17 cellular contexts compared by ENCODE assay signal in genomic region chr6:129632081-129632758, GRCh38.
"Had no signal": no experiment of that assay in that cellular context is flagged by ENCODE, and none has a peak within 500 bp of the region (broad histone marks: within the 10 kb centered on the region; RNA-seq: fewer than 3 reads in every experiment).

No MANE protein-coding gene starts in this region.

- ATAC-seq: activated CD8-positive, alpha-beta T cell treated with anti-CD3 and anti-CD28 coated beads for 36 hours; activated T-helper 17 cell treated with anti-CD3 and anti-CD28 coated beads, Interleukin-2, amount 50 U/mL, for 72 hours; left colon; lower lobe of right lung; stimulated activated naive B cell treated with anti-CD40 and anti-IgM and Interleukin-4, amounts not matched to agents 10 μg/mL and 1 μg/mL and 100 μg/mL, for 72 hours; upper lobe of right lung had no signal

- H3K4me3 Mint-ChIP-seq: activated CD8-positive, alpha-beta T cell treated with anti-CD3 and anti-CD28 coated beads for 36 hours; activated naive CD8-positive, alpha-beta T cell treated with anti-CD3 and anti-CD28 coated beads, Interleukin-2, amount 10 ng/mL, durations not matched to agents 7 days and 5 days; activated T-helper 17 cell treated with anti-CD3 and anti-CD28 coated beads, Interleukin-2, amount 50 U/mL, for 72 hours; nephron; stimulated activated naive B cell treated with anti-CD40 and anti-IgM and Interleukin-4, amounts not matched to agents 10 μg/mL and 1 μg/mL and 100 μg/mL, for 72 hours had no signal

- H3K27ac Mint-ChIP-seq: activated CD8-positive, alpha-beta T cell treated with anti-CD3 and anti-CD28 coated beads for 36 hours; activated naive CD8-positive, alpha-beta T cell treated with anti-CD3 and anti-CD28 coated beads, Interleukin-2, amount 10 ng/mL, durations not matched to agents 7 days and 5 days; activated T-helper 17 cell treated with anti-CD3 and anti-CD28 coated beads, Interleukin-2, amount 50 U/mL, for 72 hours; stimulated activated naive B cell treated with anti-CD40 and anti-IgM and Interleukin-4, amounts not matched to agents 10 μg/mL and 1 μg/mL and 100 μg/mL, for 72 hours had no signal

- H3K4me1 ChIP-seq: upper lobe of right lung had no signal

- H3K4me1 Mint-ChIP-seq: activated naive CD8-positive, alpha-beta T cell treated with anti-CD3 and anti-CD28 coated beads, Interleukin-2, amount 10 ng/mL, durations not matched to agents 7 days and 5 days; activated T-helper 17 cell treated with anti-CD3 and anti-CD28 coated beads, Interleukin-2, amount 50 U/mL, for 72 hours had no signal

- H3K27me3 ChIP-seq: upper lobe of right lung had no signal

- H3K27me3 Mint-ChIP-seq: activated CD8-positive, alpha-beta T cell treated with anti-CD3 and anti-CD28 coated beads for 36 hours; activated naive CD8-positive, alpha-beta T cell treated with anti-CD3 and anti-CD28 coated beads, Interleukin-2, amount 10 ng/mL, durations not matched to agents 7 days and 5 days; activated T-helper 17 cell treated with anti-CD3 and anti-CD28 coated beads, Interleukin-2, amount 50 U/mL, for 72 hours; stimulated activated naive B cell treated with anti-CD40 and anti-IgM and Interleukin-4, amounts not matched to agents 10 μg/mL and 1 μg/mL and 100 μg/mL, for 72 hours had no signal

- H3K9me3 ChIP-seq: lower lobe of right lung, upper lobe of right lung had no signal

- H3K4me3 ChIP-seq: coronary artery, lower lobe of right lung, upper lobe of right lung had no signal

- DNase-seq: activated CD4-positive, alpha-beta T cell treated with anti-CD3 and anti-CD28 coated beads for 4 hours; activated CD8-positive, alpha-beta T cell treated with anti-CD3 and anti-CD28 coated beads for 36 hours; activated naive CD4-positive, alpha-beta T cell; activated naive CD8-positive, alpha-beta T cell treated with anti-CD3 and anti-CD28 coated beads, Interleukin-2, amount 10 ng/mL, durations not matched to agents 7 days and 5 days; activated T-cell treated with anti-CD3 and anti-CD28 coated beads, Interleukin-2, amount 50 U/mL, for 1 hour; hypothalamus; islet precursor cell; left colon; lower lobe of right lung; nucleus accumbens; stimulated activated naive B cell treated with anti-CD40 and anti-IgM and Interleukin-4, amounts not matched to agents 10 μg/mL and 1 μg/mL and 100 μg/mL, for 72 hours; upper lobe of right lung had no signal

- H3K9me3 Mint-ChIP-seq: activated CD8-positive, alpha-beta T cell treated with anti-CD3 and anti-CD28 coated beads for 36 hours; activated naive CD8-positive, alpha-beta T cell treated with anti-CD3 and anti-CD28 coated beads, Interleukin-2, amount 10 ng/mL, durations not matched to agents 7 days and 5 days; activated T-helper 17 cell treated with anti-CD3 and anti-CD28 coated beads, Interleukin-2, amount 50 U/mL, for 72 hours; nephron; stimulated activated naive B cell treated with anti-CD40 and anti-IgM and Interleukin-4, amounts not matched to agents 10 μg/mL and 1 μg/mL and 100 μg/mL, for 72 hours had no signal

- FAIRE-seq: endometrium, frontal cortex had no signal

- H3K27ac ChIP-seq: coronary artery, lower lobe of right lung, upper lobe of right lung had no signal
